Comparison of ENCODE assay signal across 9 cellular contexts in genomic region chr7:150324366-150324961, GRCh38. TPM values are rescaled to one million over a fixed set of nuclear protein-coding genes. Genes with fewer than 3 reads are reported as not detected.
DNase-seq lines count a peak whose midpoint lies in the region; ATAC-seq and TF ChIP-seq lines count a peak whose summit lies in the region.
"Had no signal": no experiment of that assay in that cellular context is flagged by ENCODE, and none has a peak within 500 bp of the region (broad histone marks: within the 10 kb centered on the region; RNA-seq: fewer than 3 reads in every experiment).

No MANE protein-coding gene starts in this region.

- H3K27ac ChIP-seq in HL-60 (replicated peaks): peak overlapping the region; percentile 55

- in situ Hi-C loops in KBM-7 (cut with MboI; ENCODE audit: low pct_unique_long_range_greater_than_20kb, low sequenced_read_pairs): no loop called here

- no peak for ATAC-seq in HG03469 (IDR thresholded peaks at IDR 0.05; ENCODE audit: unreplicated experiment)

- DNase-seq in BE2C (no peak), HL-60 (ENCODE audit: low read depth in 1 of 2, low spot score in 1 of 2) (no peak), amniotic epithelial cell (ENCODE audit: low read depth) (peak; percentile 63), lung microvascular endothelial cell (ENCODE audit: low read depth in 2 of 2) (peak; percentile 9 to 10), NCI-H187 (lab: John Stamatoyannopoulos, UW) (no peak), KBM-7 (no peak), NCI-H1436 treated with DMSO at 0.1 percent for 48 hours (lab: John Stamatoyannopoulos, UW) (no peak)

- H3K9me3 ChIP-seq in BE2C: no peaks in the 10 kb centered on the region

- peak overlapping the region; percentile 90 for H3K4me3 ChIP-seq in BE2C (ENCODE audit: low read depth, low read length)
- no peak overlapping the region for H3K4me3 ChIP-seq in HL-60 (replicated peaks; ENCODE audit: insufficient read depth, low read length)

- H3K4me1 ChIP-seq in BE2C: no peaks in the 10 kb centered on the region

- TF ChIP-seq CTCF in BE2C (IDR thresholded peaks at IDR 0.05; ENCODE audit: low read depth, low read length) (no peak), HL-60 (IDR thresholded peaks at IDR 0.05; ENCODE audit: insufficient read depth, low read length) (no peak)

- H3K36me3 ChIP-seq in BE2C: peaks cover 38% of the 10 kb centered on the region

- H3K27me3 ChIP-seq in BE2C: no peaks in the 10 kb centered on the region
- no peaks in the 10 kb centered on the region for H3K27me3 ChIP-seq in HL-60 (ENCODE audit: insufficient read depth, poor library complexity, severe bottlenecking)

RNA-seq across cellular contexts. Expression of gene ACTR3C, which starts 1.1 kb away (rescaled TPM):
- 4.9 TPM for polyA plus RNA-seq in BE2C (2012; ENCODE audit: insufficient read depth, insufficient read length, low read depth)
- total RNA-seq in lung microvascular endothelial cell: 2.6 and 8.3 TPM in 2 replicates

RNA-seq across cellular contexts. Expression of gene LRRC61, which starts 1.3 kb away (rescaled TPM):
- 44.5 TPM for polyA plus RNA-seq in BE2C (2012; ENCODE audit: insufficient read depth, insufficient read length, low read depth)
- total RNA-seq in lung microvascular endothelial cell: 2.2 and 5.8 TPM in 2 replicates

RNA-seq across cellular contexts. Expression of gene RARRES2, which starts 17.0 kb away (rescaled TPM):
- not detected for polyA plus RNA-seq in BE2C (2012; ENCODE audit: insufficient read depth, insufficient read length, low read depth)
- total RNA-seq in lung microvascular endothelial cell: 0.22 and 2.8 TPM in 2 replicates
- total RNA-seq: T-helper 2 cell treated with Interferon-gamma antibody and Interleukin-4, amounts not matched to agents 100 ng/mL and 5 ng/mL, for 36 hours had no signal

RNA-seq across cellular contexts. Expression of gene REPIN1, which starts 44.2 kb away (rescaled TPM):
- polyA plus RNA-seq in BE2C (2012; ENCODE audit: insufficient read depth, insufficient read length, low read depth): 396 TPM
- total RNA-seq in lung microvascular endothelial cell: 41.9 and 44.0 TPM in 2 replicates

RNA-seq across cellular contexts. Expression of gene ZNF775, which starts 54.7 kb away (rescaled TPM):
- polyA plus RNA-seq in BE2C (2012; ENCODE audit: insufficient read depth, insufficient read length, low read depth): 18.2 TPM
- 4.6 and 5.4 TPM in 2 replicates for total RNA-seq in lung microvascular endothelial cell

Comparison
In these comparisons a context has a peak if more than half of its experiments do, and no peak if none do; other contexts are left out.
1. DNase-seq: peak in amniotic epithelial cell (single experiment) and lung microvascular endothelial cell (2 of 2); none in BE2C (single experiment), HL-60 (0 of 2), NCI-H187 (0 of 2), KBM-7 (single experiment) and NCI-H1436 treated with DMSO at 0.1 percent for 48 hours (single experiment).